18 cellular contexts compared by ENCODE assay signal in the genomic region with DNA sequence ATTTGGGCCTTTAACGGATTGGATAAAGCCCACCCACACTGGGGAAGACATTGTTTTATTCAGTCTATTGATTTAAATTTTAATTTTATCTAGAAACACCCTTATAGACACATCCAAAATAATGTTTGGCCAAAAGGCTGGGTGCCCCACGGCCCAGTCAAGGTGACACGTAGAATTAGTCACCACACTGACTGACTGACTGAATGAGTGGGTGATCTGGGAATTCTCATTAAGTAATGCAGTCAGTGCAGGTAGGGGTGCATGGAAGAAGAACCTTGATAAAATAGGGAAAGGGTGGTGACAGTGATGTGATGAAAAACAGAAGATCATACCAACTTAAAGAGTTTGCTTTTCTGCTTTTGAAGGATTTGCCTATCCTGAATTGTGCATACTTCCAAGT.
"Had no signal": no experiment of that assay in that cellular context is flagged by ENCODE, and none has a peak within 500 bp of the region (broad histone marks: within the 10 kb centered on the region; RNA-seq: fewer than 3 reads in every experiment).

No MANE protein-coding gene starts in this region.

- DNase-seq: colonic mucosa; cortex of kidney; dermis blood vessel endothelial cell; dorsolateral prefrontal cortex; effector CD4-positive, alpha-beta T cell; effector CD8-positive, alpha-beta T cell; effector memory CD4-positive, alpha-beta T cell; effector memory CD8-positive, alpha-beta T cell; endodermal cell; erythroblast; esophagus squamous epithelium; foreskin fibroblast; foreskin keratinocyte; foreskin melanocyte; gastrocnemius medialis; glutamatergic neuron; heart left ventricle; heart right ventricle had no signal
